In the genomic region with DNA sequence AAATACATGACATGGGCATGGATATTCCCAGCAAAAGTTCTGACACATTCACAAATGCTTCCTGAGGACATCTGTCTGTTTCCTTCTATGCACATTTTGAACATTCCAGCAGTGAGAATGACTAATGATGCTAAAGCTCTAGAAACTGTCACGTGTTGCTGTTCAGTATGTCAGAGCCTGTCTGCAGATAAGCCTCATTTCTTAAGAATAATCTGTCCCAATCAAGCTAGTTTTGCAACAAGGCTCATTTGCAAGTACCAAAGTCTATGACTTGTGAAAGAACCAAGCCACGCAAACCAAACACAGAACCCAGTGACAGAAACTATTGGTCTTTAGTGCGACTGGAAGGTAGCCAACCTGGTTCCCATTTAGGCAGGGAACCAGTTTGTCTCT, we compare ENCODE assay signal across 10 cellular contexts.
A peak's percentile ranks its signal among the peaks of the same experiment; 100 is the strongest.
DNase-seq lines count a peak whose midpoint lies in the region; ATAC-seq, FAIRE-seq and TF ChIP-seq lines count a peak whose summit lies in the region.
"Had no signal": no experiment of that assay in that cellular context is flagged by ENCODE, and none has a peak within 500 bp of the region (broad histone marks: within the 10 kb centered on the region; RNA-seq: fewer than 3 reads in every experiment).

No MANE protein-coding gene starts in this region.

- TF ChIP-seq POLR2A in adrenal gland (IDR thresholded peaks at IDR 0.05) (no peak), thyroid gland (IDR thresholded peaks at IDR 0.05) (no peak)

- H3K9me3 Mint-ChIP-seq in naive thymus-derived CD8-positive, alpha-beta T cell = peaks cover 0 to 2% (median 0%) of the 10 kb centered on the region in 9 donors

- H3K4me1 ChIP-seq in adrenal gland (replicated peaks in 1 of 2) (peaks cover 13 to 38% of the 10 kb centered on the region in 2 donors), kidney (ENCODE audit: control insufficient read depth in 1 of 2, insufficient read depth in 1 of 2, low read depth in 1 of 2, low read length in 2 of 2) (peaks cover 10 to 17% of the 10 kb centered on the region in 2 donors), thyroid gland (peaks cover 0 to 19% of the 10 kb centered on the region in 2 donors)

- no peak for ATAC-seq in HG03457 (IDR thresholded peaks at IDR 0.05; ENCODE audit: unreplicated experiment)
- no peak for ATAC-seq in naive thymus-derived CD8-positive, alpha-beta T cell

- H3K36me3 ChIP-seq in adrenal gland (replicated peaks in 1 of 2) (no peaks in the 10 kb centered on the region), kidney (ENCODE audit: control insufficient read depth in 1 of 2, insufficient read depth in 2 of 2, low read length in 2 of 2) (no peaks in the 10 kb centered on the region), thyroid gland (no peaks in the 10 kb centered on the region)

- H3K4me1 Mint-ChIP-seq in naive thymus-derived CD8-positive, alpha-beta T cell = peaks cover 4 to 18% (median 13%) of the 10 kb centered on the region in 4 donors

- POLR2A ChIA-PET in naive thymus-derived CD8-positive, alpha-beta T cell (lab: Charles Lee) = interaction anchor here (0.7 kb wide), 1 partner anchor 20 kb away, joined by 3 read pairs; no protein-coding TSS in a partner anchor

- H3K4me3 ChIP-seq in adrenal gland (no peak overlapping the region), kidney (ENCODE audit: low read length in 2 of 2) (no peak overlapping the region), thyroid gland (replicated peaks in 1 of 3) (no peak overlapping the region)

- no peaks in the 10 kb centered on the region for H3K36me3 Mint-ChIP-seq in naive thymus-derived CD8-positive, alpha-beta T cell
- H3K36me3 Mint-ChIP-seq: activated naive CD4-positive, alpha-beta T cell treated with anti-CD3 and anti-CD28 coated beads, Interleukin-2, amount 10 ng/mL, durations not matched to agents 7 days and 5 days had no signal

- intact Hi-C loops in adrenal gland (cut with DNase I) = no loop called here
- intact Hi-C loops in kidney (cut with DNase I) = no loop called here
- intact Hi-C loops in thyroid gland (cut with DNase I) = no loop called here

- FAIRE-seq in kidney (lab: Jason Lieb, UNC) (peak; percentile 76), D721Med (lab: Jason Lieb, UNC) (no peak)

- H3K4me3 Mint-ChIP-seq in naive thymus-derived CD8-positive, alpha-beta T cell = no peak overlapping the region
- H3K4me3 Mint-ChIP-seq: activated naive CD4-positive, alpha-beta T cell treated with anti-CD3 and anti-CD28 coated beads, Interleukin-2, amount 10 ng/mL, durations not matched to agents 7 days and 5 days had no signal

- H3K27me3 ChIP-seq in adrenal gland (no peaks in the 10 kb centered on the region), thyroid gland (no peaks in the 10 kb centered on the region)

- no peak overlapping the region for H3K27ac Mint-ChIP-seq in naive thymus-derived CD8-positive, alpha-beta T cell
- H3K27ac Mint-ChIP-seq: activated naive CD4-positive, alpha-beta T cell treated with anti-CD3 and anti-CD28 coated beads, Interleukin-2, amount 10 ng/mL, durations not matched to agents 7 days and 5 days had no signal

- no peak overlapping the region for H3K9ac ChIP-seq in kidney (ENCODE audit: low read length in 2 of 2)

- WGBS in adrenal gland, 4 donors = 23 to 52% (median 34%) methylated on average over 3 of the region's 3 CpGs
- WGBS in thyroid gland, 2 donors = 48 to 53% methylated on average over 3 of the region's 3 CpGs

- H3K9me3 ChIP-seq in adrenal gland (replicated peaks in 1 of 3) = no peaks in the 10 kb centered on the region
- H3K9me3 ChIP-seq in kidney (ENCODE audit: control insufficient read depth in 1 of 2, low read length in 2 of 2) = no peaks in the 10 kb centered on the region
- H3K9me3 ChIP-seq in thyroid gland = no peaks in the 10 kb centered on the region

- H3K27me3 Mint-ChIP-seq in naive thymus-derived CD8-positive, alpha-beta T cell = peaks cover 0 to 2% (median 0%) of the 10 kb centered on the region in 5 donors

- H3K27ac ChIP-seq in adrenal gland = peak overlapping the region in 4 of 5 donors; percentile 38 to 68 (median 61)
- peak overlapping the region; percentile 26 to 66 for H3K27ac ChIP-seq in kidney (ENCODE audit: low read depth in 2 of 2, low read length in 2 of 2)
- H3K27ac ChIP-seq in thyroid gland = peak overlapping the region in 2 of 3 donors; percentile 42 to 51

- TF ChIP-seq CTCF in adrenal gland (IDR thresholded peaks at IDR 0.05) (no peak), kidney (IDR thresholded peaks at IDR 0.05; ENCODE audit: borderline replicate concordance, extremely low read depth, insufficient read depth) (no peak), thyroid gland (IDR thresholded peaks at IDR 0.05) (no peak), D721Med (IDR thresholded peaks at IDR 0.05; ENCODE audit: insufficient read depth, missing control alignments) (no peak)

- peak; percentile 94 for DNase-seq in HS-5 (ENCODE audit: low read depth)
- peak in 6 of 7 donors; percentile 35 to 82 (median 66) for DNase-seq in adrenal gland
- DNase-seq in kidney = no peak
- peak; percentile 30 to 34 for DNase-seq in thyroid gland
- DNase-seq in HUDEP-2 (lab: John Stamatoyannopoulos, UW; ENCODE audit: unreplicated experiment in 76 of 76) = no peak
- DNase-seq in naive thymus-derived CD8-positive, alpha-beta T cell = no peak
- no peak for DNase-seq in D721Med (ENCODE audit: insufficient read length, low spot score)
- DNase-seq: activated naive CD4-positive, alpha-beta T cell treated with anti-CD3 and anti-CD28 coated beads, Interleukin-2, amount 10 ng/mL, durations not matched to agents 7 days and 5 days; NCI-H2227 treated with DMSO at 0.1 percent for 48 hours had no signal

Comparison
In these comparisons a context has a peak if more than half of its experiments do, and no peak if none do; other contexts are left out.
1. DNase-seq: peak in HS-5 (single experiment), adrenal gland (6 of 7) and thyroid gland (2 of 2); none in kidney (single experiment), HUDEP-2 (0 of 76), naive thymus-derived CD8-positive, alpha-beta T cell (0 of 10) and D721Med (single experiment).
2. Peak in every context shown above with its lines, with median percentiles within 50 percentile points of each other: H3K27ac ChIP-seq.